In genomic region chr10:124637746-124638145, GRCh38 we compare ENCODE assay signal across 19 cellular contexts.
DNase-seq lines count a peak whose midpoint lies in the region; ATAC-seq lines count a peak whose summit lies in the region.
"Had no signal": no experiment of that assay in that cellular context is flagged by ENCODE, and none has a peak within 500 bp of the region (broad histone marks: within the 10 kb centered on the region; RNA-seq: fewer than 3 reads in every experiment).

No MANE protein-coding gene starts in this region.

- ATAC-seq in stimulated activated memory B cell treated with anti-CD40 and anti-IgM and Interleukin-4, amounts not matched to agents 10 μg/mL and 1 μg/mL and 100 μg/mL, for 72 hours = no peak
- ATAC-seq in GM18858 (IDR thresholded peaks at IDR 0.05; ENCODE audit: unreplicated experiment) (no peak), HG02973 (IDR thresholded peaks at IDR 0.05; ENCODE audit: unreplicated experiment) (no peak)
- ATAC-seq: activated CD4-positive, CD25-positive, alpha-beta regulatory T cell treated with anti-CD3 and anti-CD28 coated beads, Interleukin-2, amount 50 U/mL, for 24 hours; foreskin keratinocyte; K562; lower lobe of right lung; Panc1; stimulated activated naive CD8-positive, alpha-beta T cell treated with anti-CD3 and anti-CD28 coated beads, Interleukin-15, amount 100 ng/mL, for 72 hours had no signal

- no peak for DNase-seq in activated naive CD4-positive, alpha-beta T cell treated with anti-CD3 and anti-CD28 coated beads for 36 hours
- DNase-seq in activated naive CD4-positive, alpha-beta T cell treated with anti-CD3 and anti-CD28 coated beads, Interleukin-2, amount 50 U/mL, for 16 hours = no peak
- DNase-seq in activated T-cell treated with anti-CD3 and anti-CD28 coated beads, Interleukin-2, amount 50 U/mL, for 48 hours = no peak
- DNase-seq: DMS53; foreskin keratinocyte; lower lobe of right lung; NCI-H187 treated with DMSO at 0.1 percent for 48 hours; NCI-H226; stimulated activated CD4-positive, alpha-beta T cell treated with anti-CD3 and anti-CD28 coated beads, Interleukin-2, amount 100 ng/mL, for 24 hours; stimulated activated naive CD8-positive, alpha-beta T cell treated with anti-CD3 and anti-CD28 coated beads, Interleukin-15, amount 100 ng/mL, for 72 hours; T-helper 9 cell had no signal

- H3K36me3 Mint-ChIP-seq in activated naive CD4-positive, alpha-beta T cell treated with anti-CD3 and anti-CD28 coated beads for 36 hours (ENCODE audit: low read depth) = peaks cover 12% of the 10 kb centered on the region
- peaks cover 7% of the 10 kb centered on the region for H3K36me3 Mint-ChIP-seq in IgD-negative memory B cell
- peaks cover 55% of the 10 kb centered on the region for H3K36me3 Mint-ChIP-seq in dendritic cell treated with granulocyte-macrophage colony-stimulating factor and Interleukin-4, amounts not matched to agents 40 ng/mL and 50 ng/mL, for 4 days (ENCODE audit: low read depth)
- H3K36me3 Mint-ChIP-seq in stimulated activated memory B cell treated with anti-CD40 and anti-IgM and Interleukin-4, amounts not matched to agents 10 μg/mL and 1 μg/mL and 100 μg/mL, for 72 hours = peaks cover 17% of the 10 kb centered on the region

- no peaks in the 10 kb centered on the region for H3K27me3 Mint-ChIP-seq in activated naive CD4-positive, alpha-beta T cell treated with anti-CD3 and anti-CD28 coated beads for 36 hours (ENCODE audit: low read depth)
- H3K27me3 Mint-ChIP-seq in IgD-negative memory B cell = peaks cover 3% of the 10 kb centered on the region
- H3K27me3 Mint-ChIP-seq in dendritic cell treated with granulocyte-macrophage colony-stimulating factor and Interleukin-4, amounts not matched to agents 40 ng/mL and 50 ng/mL, for 4 days = no peaks in the 10 kb centered on the region
- H3K27me3 Mint-ChIP-seq in stimulated activated memory B cell treated with anti-CD40 and anti-IgM and Interleukin-4, amounts not matched to agents 10 μg/mL and 1 μg/mL and 100 μg/mL, for 72 hours = no peaks in the 10 kb centered on the region
- H3K27me3 Mint-ChIP-seq: stimulated activated naive CD8-positive, alpha-beta T cell treated with anti-CD3 and anti-CD28 coated beads, Interleukin-15, amount 100 ng/mL, for 72 hours had no signal

- H3K4me3 Mint-ChIP-seq in activated naive CD4-positive, alpha-beta T cell treated with anti-CD3 and anti-CD28 coated beads for 36 hours = no peak overlapping the region
- H3K4me3 Mint-ChIP-seq in IgD-negative memory B cell = peak overlapping the region in 3 of 4 donors; percentile 37 to 81 (median 53)
- H3K4me3 Mint-ChIP-seq in dendritic cell treated with granulocyte-macrophage colony-stimulating factor and Interleukin-4, amounts not matched to agents 40 ng/mL and 50 ng/mL, for 4 days = no peak overlapping the region
- H3K4me3 Mint-ChIP-seq in stimulated activated memory B cell treated with anti-CD40 and anti-IgM and Interleukin-4, amounts not matched to agents 10 μg/mL and 1 μg/mL and 100 μg/mL, for 72 hours = peak overlapping the region; percentile 53

- intact Hi-C loops in activated naive CD4-positive, alpha-beta T cell treated with anti-CD3 and anti-CD28 coated beads for 36 hours (cut with micrococcal nuclease) = no loop called here
- intact Hi-C loops in dendritic cell treated with granulocyte-macrophage colony-stimulating factor and Interleukin-4, amounts not matched to agents 40 ng/mL and 50 ng/mL, for 4 days (cut with micrococcal nuclease) = no loop called here

- peaks cover 49% of the 10 kb centered on the region for H3K4me1 Mint-ChIP-seq in activated naive CD4-positive, alpha-beta T cell treated with anti-CD3 and anti-CD28 coated beads for 36 hours (ENCODE audit: low read depth)
- H3K4me1 Mint-ChIP-seq in IgD-negative memory B cell = peaks cover 56 to 69% (median 67%) of the 10 kb centered on the region in 3 donors
- H3K4me1 Mint-ChIP-seq in dendritic cell treated with granulocyte-macrophage colony-stimulating factor and Interleukin-4, amounts not matched to agents 40 ng/mL and 50 ng/mL, for 4 days (ENCODE audit: low read depth) = peaks cover 65% of the 10 kb centered on the region
- peaks cover 85% of the 10 kb centered on the region for H3K4me1 Mint-ChIP-seq in stimulated activated memory B cell treated with anti-CD40 and anti-IgM and Interleukin-4, amounts not matched to agents 10 μg/mL and 1 μg/mL and 100 μg/mL, for 72 hours

- CTCF ChIA-PET in activated naive CD4-positive, alpha-beta T cell treated with anti-CD3 and anti-CD28 coated beads for 36 hours (lab: Charles Lee) = interaction anchor here (0.7 to 2.6 kb wide), 3 partner anchors 10 to 103 kb away, joined by 4 to 12 read pairs (median 11); no protein-coding TSS in a partner anchor

- H3K27ac Mint-ChIP-seq in activated naive CD4-positive, alpha-beta T cell treated with anti-CD3 and anti-CD28 coated beads for 36 hours = peak overlapping the region; percentile 15
- H3K27ac Mint-ChIP-seq in IgD-negative memory B cell = peak overlapping the region; percentile 94 to 97 (median 95)
- peak overlapping the region; percentile 98 for H3K27ac Mint-ChIP-seq in dendritic cell treated with granulocyte-macrophage colony-stimulating factor and Interleukin-4, amounts not matched to agents 40 ng/mL and 50 ng/mL, for 4 days
- H3K27ac Mint-ChIP-seq in stimulated activated memory B cell treated with anti-CD40 and anti-IgM and Interleukin-4, amounts not matched to agents 10 μg/mL and 1 μg/mL and 100 μg/mL, for 72 hours = peak overlapping the region; percentile 99

- peaks cover 10% of the 10 kb centered on the region for H3K9me3 Mint-ChIP-seq in activated naive CD4-positive, alpha-beta T cell treated with anti-CD3 and anti-CD28 coated beads for 36 hours
- peaks cover 0 to 2% (median 0%) of the 10 kb centered on the region in 3 donors for H3K9me3 Mint-ChIP-seq in IgD-negative memory B cell
- no peaks in the 10 kb centered on the region for H3K9me3 Mint-ChIP-seq in dendritic cell treated with granulocyte-macrophage colony-stimulating factor and Interleukin-4, amounts not matched to agents 40 ng/mL and 50 ng/mL, for 4 days
- peaks cover 3% of the 10 kb centered on the region for H3K9me3 Mint-ChIP-seq in stimulated activated memory B cell treated with anti-CD40 and anti-IgM and Interleukin-4, amounts not matched to agents 10 μg/mL and 1 μg/mL and 100 μg/mL, for 72 hours

Comparison
In these comparisons a context has a peak if more than half of its experiments do, and no peak if none do; other contexts are left out.
1. H3K27ac Mint-ChIP-seq: peak in every context shown above with its lines; median percentile 99 in stimulated activated memory B cell treated with anti-CD40 and anti-IgM and Interleukin-4, amounts not matched to agents 10 μg/mL and 1 μg/mL and 100 μg/mL, for 72 hours; 98 in dendritic cell treated with granulocyte-macrophage colony-stimulating factor and Interleukin-4, amounts not matched to agents 40 ng/mL and 50 ng/mL, for 4 days; 95 in IgD-negative memory B cell; 15 in activated naive CD4-positive, alpha-beta T cell treated with anti-CD3 and anti-CD28 coated beads for 36 hours.
2. H3K4me3 Mint-ChIP-seq: peak in IgD-negative memory B cell (3 of 4) and stimulated activated memory B cell treated with anti-CD40 and anti-IgM and Interleukin-4, amounts not matched to agents 10 μg/mL and 1 μg/mL and 100 μg/mL, for 72 hours (single experiment); none in activated naive CD4-positive, alpha-beta T cell treated with anti-CD3 and anti-CD28 coated beads for 36 hours (single experiment) and dendritic cell treated with granulocyte-macrophage colony-stimulating factor and Interleukin-4, amounts not matched to agents 40 ng/mL and 50 ng/mL, for 4 days (single experiment).